Comparison of ENCODE assay signal across 8 cellular contexts in genomic region chr2:183079335-183079775, GRCh38. TPM values are rescaled to one million over a fixed set of nuclear protein-coding genes. Genes with fewer than 3 reads are reported as not detected.
A peak's percentile ranks its signal among the peaks of the same experiment; 100 is the strongest.
DNase-seq lines count a peak whose midpoint lies in the region; ATAC-seq and TF ChIP-seq lines count a peak whose summit lies in the region.

No MANE protein-coding gene starts in this region.

- H3K4me3 Mint-ChIP-seq in CD4-positive, alpha-beta memory T cell = peak overlapping the region; percentile 94 to 98 (median 95)

- POLR2A ChIA-PET in CD4-positive, alpha-beta memory T cell (lab: Charles Lee; ENCODE audit: partially characterized antibody) = interaction anchor here (1.2 to 1.8 kb wide), 4 partner anchors 43 to 364 kb away, joined by 4 to 6 read pairs (median 6); partner anchors contain the start of gene NUP35

- peak; percentile 7 for ATAC-seq in GM21515 (IDR thresholded peaks at IDR 0.05; ENCODE audit: unreplicated experiment)
- no peak for ATAC-seq in GM21526 (IDR thresholded peaks at IDR 0.05; ENCODE audit: low FRiP score, unreplicated experiment)
- no peak for ATAC-seq in HG02970 (IDR thresholded peaks at IDR 0.05; ENCODE audit: low FRiP score, unreplicated experiment)

- CTCF ChIA-PET in CD4-positive, alpha-beta memory T cell (lab: Charles Lee; ENCODE audit: partially characterized antibody) = interaction anchor here (1.0 to 2.0 kb wide), 4 partner anchors 8 to 99 kb away, joined by 3 to 8 read pairs (median 4); no protein-coding TSS in a partner anchor

- no peaks in the 10 kb centered on the region for H3K9me3 ChIP-seq in CD4-positive, alpha-beta memory T cell (ENCODE audit: control insufficient read depth in 1 of 2, low read length in 2 of 2)
- no peaks in the 10 kb centered on the region for H3K9me3 ChIP-seq in esophagus muscularis mucosa
- H3K9me3 ChIP-seq in ovary = no peaks in the 10 kb centered on the region

- peak in 1 of 3 experiments; percentile 16 for TF ChIP-seq CTCF in esophagus muscularis mucosa (IDR thresholded peaks at IDR 0.05)
- TF ChIP-seq CTCF in ovary (IDR thresholded peaks at IDR 0.05) = no peak

- TF ChIP-seq EP300 in esophagus muscularis mucosa (IDR thresholded peaks at IDR 0.05) (no peak), ovary (IDR thresholded peaks at IDR 0.05) (no peak)

- DNase-seq in CD4-positive, alpha-beta memory T cell = no peak
- DNase-seq in RPMI7951 (ENCODE audit: low read depth) (peak; percentile 38), esophagus muscularis mucosa (ENCODE audit: extremely low spot score) (no peak), ovary (no peak), inferior parietal cortex (ENCODE audit: extremely low spot score) (no peak)

- H3K4me1 ChIP-seq in CD4-positive, alpha-beta memory T cell (ENCODE audit: insufficient read depth, low read length) = peaks cover 11% of the 10 kb centered on the region
- H3K4me1 ChIP-seq in esophagus muscularis mucosa = peaks cover 0 to 25% (median 19%) of the 10 kb centered on the region in 4 donors
- peaks cover 1% of the 10 kb centered on the region for H3K4me1 ChIP-seq in ovary (ENCODE audit: insufficient read depth)

- no peaks in the 10 kb centered on the region for H3K9me3 Mint-ChIP-seq in CD4-positive, alpha-beta memory T cell

- peak overlapping the region in 5 of 7 donors; percentile 80 to 92 (median 86) for H3K27ac Mint-ChIP-seq in CD4-positive, alpha-beta memory T cell

- H3K4me3 ChIP-seq in CD4-positive, alpha-beta memory T cell (ENCODE audit: low read length in 2 of 2) = peak overlapping the region; percentile 75 to 88
- H3K4me3 ChIP-seq in esophagus muscularis mucosa (peak overlapping the region; percentile 64 to 71 (median 70)), ovary (peak overlapping the region; percentile 59)

- no peaks in the 10 kb centered on the region for H3K27me3 ChIP-seq in CD4-positive, alpha-beta memory T cell (ENCODE audit: insufficient read depth, low read length)
- H3K27me3 ChIP-seq in esophagus muscularis mucosa (no peaks in the 10 kb centered on the region), ovary (no peaks in the 10 kb centered on the region)

- 31% methylated on average over 8 of the region's 8 CpGs for WGBS in esophagus muscularis mucosa
- WGBS in ovary, 3 donors = 10 to 17% (median 12%) methylated on average over 8 of the region's 8 CpGs

- H3K4me1 Mint-ChIP-seq in CD4-positive, alpha-beta memory T cell = peaks cover 4 to 16% (median 8%) of the 10 kb centered on the region in 4 donors

- H3K36me3 Mint-ChIP-seq in CD4-positive, alpha-beta memory T cell = peaks cover 0 to 10% of the 10 kb centered on the region in 2 donors

- H3K27ac ChIP-seq in CD4-positive, alpha-beta memory T cell (ENCODE audit: low read depth, low read length) = peak overlapping the region; percentile 41
- H3K27ac ChIP-seq in esophagus muscularis mucosa (replicated peaks in 1 of 4) (peak overlapping the region; percentile 85 to 92 (median 86)), ovary (peak overlapping the region in 1 of 2 donors; percentile 48)

- TF ChIP-seq POLR2A in esophagus muscularis mucosa (IDR thresholded peaks at IDR 0.05; ENCODE audit: low read depth) = no peak
- no peak for TF ChIP-seq POLR2A in ovary (IDR thresholded peaks at IDR 0.05)

- H3K27me3 Mint-ChIP-seq in CD4-positive, alpha-beta memory T cell = no peaks in the 10 kb centered on the region

- intact Hi-C loops in CD4-positive, alpha-beta memory T cell (cut with micrococcal nuclease) = no loop called here
- intact Hi-C loops in esophagus muscularis mucosa (cut with DNase I) (loop anchor here (2.0 kb wide), 1 partner anchor 41 kb away; the partner anchor contains the start of gene NCKAP1), ovary (cut with DNase I) (no loop called here)

- no peaks in the 10 kb centered on the region for H3K36me3 ChIP-seq in CD4-positive, alpha-beta memory T cell (ENCODE audit: insufficient read depth, low read length)
- H3K36me3 ChIP-seq in esophagus muscularis mucosa (no peaks in the 10 kb centered on the region), ovary (no peaks in the 10 kb centered on the region)

RNA-seq across cellular contexts. Expression of gene DUSP19, which starts 0.8 kb away (rescaled TPM):
- total RNA-seq in CD4-positive, alpha-beta memory T cell = 1 to 10 TPM; 3.3 to 3.7 TPM
- 1 to 10 TPM in 1 of 2 donors, under 1 TPM in 1; 0.49 to 1.4 TPM for polyA plus RNA-seq in CD4-positive, alpha-beta memory T cell
- total RNA-seq in RPMI7951 (2014; rRNA removed; shearing (Covaris generic)) = 1.7 and 2.1 TPM in 2 replicates
- total RNA-seq in esophagus muscularis mucosa (1 to 10 TPM; 2.5 to 7.0 (median 5.0) TPM), ovary (1 to 10 TPM; 2.7 to 5.5 (median 3.8) TPM)
- polyA plus RNA-seq in ovary = 1 to 10 TPM; 1.4 to 3.4 TPM

RNA-seq across cellular contexts. Expression of gene NCKAP1, which starts 41.1 kb away (rescaled TPM):
- total RNA-seq in CD4-positive, alpha-beta memory T cell = 1 to 10 TPM; 4.9 to 6.3 TPM
- polyA plus RNA-seq in CD4-positive, alpha-beta memory T cell = 1 to 10 TPM in 1 of 2 donors, under 1 TPM in 1; 0.24 to 1.5 TPM
- 182 and 188 TPM in 2 replicates for total RNA-seq in RPMI7951 (2014; rRNA removed; shearing (Covaris generic))
- total RNA-seq in esophagus muscularis mucosa = 100 to 1,000 TPM; 210 to 288 (median 249) TPM
- total RNA-seq in ovary = 100 to 1,000 TPM in 5 of 7 donors, 10 to 100 TPM in 2; 78.7 to 122 (median 109) TPM
- 10 to 100 TPM; 59.9 to 66.3 TPM for polyA plus RNA-seq in ovary

RNA-seq across cellular contexts. Expression of gene NUP35, which starts 44.9 kb away (rescaled TPM):
- 10 to 100 TPM; 15.9 to 24.0 TPM for total RNA-seq in CD4-positive, alpha-beta memory T cell
- 1 to 10 TPM; 5.1 to 8.7 TPM for polyA plus RNA-seq in CD4-positive, alpha-beta memory T cell
- total RNA-seq in RPMI7951 (2014; rRNA removed; shearing (Covaris generic)) = 59.1 and 68.8 TPM in 2 replicates
- total RNA-seq in esophagus muscularis mucosa (10 to 100 TPM in 3 of 4 donors, 1 to 10 TPM in 1; 7.6 to 11.6 (median 10.7) TPM), ovary (10 to 100 TPM; 15.2 to 28.5 (median 19.7) TPM)
- polyA plus RNA-seq in ovary = 10 to 100 TPM; 12.2 to 14.2 TPM

Comparison
In these comparisons a context has a peak if more than half of its experiments do, and no peak if none do; other contexts are left out.
1. RNA of gene NCKAP1, which starts 41.1 kb away (total RNA-seq): 210 to 288 TPM in esophagus muscularis mucosa, 182 to 188 TPM in RPMI7951 and 78.7 to 122 TPM in ovary; 4.9 to 6.3 TPM in CD4-positive, alpha-beta memory T cell; every median in the first group is over 10 times any median in the second.
2. Peak in every context shown above with its lines, with median percentiles within 50 percentile points of each other: H3K4me3 ChIP-seq.